ENCODE assay signal across 17 cellular contexts in genomic region chr10:111087331-111087756, GRCh38. TPM values are rescaled to one million over a fixed set of nuclear protein-coding genes. Genes with fewer than 3 reads are reported as not detected.
DNase-seq lines count a peak whose midpoint lies in the region; ATAC-seq and TF ChIP-seq lines count a peak whose summit lies in the region.
"Had no signal": no experiment of that assay in that cellular context is flagged by ENCODE, and none has a peak within 500 bp of the region (broad histone marks: within the 10 kb centered on the region; RNA-seq: fewer than 3 reads in every experiment).

No MANE protein-coding gene starts in this region.

- TF ChIP-seq CTCF in RWPE2 (IDR thresholded peaks at IDR 0.05; ENCODE audit: poor library complexity, severe bottlenecking) = no peak
- no peak for TF ChIP-seq CTCF in coronary artery (IDR thresholded peaks at IDR 0.05)
- TF ChIP-seq CTCF in vagina (IDR thresholded peaks at IDR 0.05) = no peak
- TF ChIP-seq CTCF in tibial artery (IDR thresholded peaks at IDR 0.05) = no peak

- intact Hi-C loops in vagina (cut with DNase I) (no loop called here), tibial artery (cut with DNase I; ENCODE audit: low total_unique reads) (no loop called here)

- no peak for TF ChIP-seq POLR2A in vagina (IDR thresholded peaks at IDR 0.05)

- H3K36me3 ChIP-seq in RWPE2 (ENCODE audit: low read depth) (no peaks in the 10 kb centered on the region), vagina (no peaks in the 10 kb centered on the region), tibial artery (no peaks in the 10 kb centered on the region)
- H3K36me3 ChIP-seq: BLaER1 treated with 17β-estradiol and CSF1 and Interleukin-3, amounts not matched to agents 10 nM and 100 nM had no signal

- H3K27me3 ChIP-seq in RWPE2 (ENCODE audit: insufficient read depth, poor library complexity, severe bottlenecking) (no peaks in the 10 kb centered on the region), vagina (no peaks in the 10 kb centered on the region), tibial artery (peaks cover 0 to 7% of the 10 kb centered on the region in 2 donors)
- H3K27me3 ChIP-seq: BLaER1 treated with 17β-estradiol and CSF1 and Interleukin-3, amounts not matched to agents 10 nM and 100 nM had no signal

- H3K4me1 ChIP-seq in RWPE2 (ENCODE audit: insufficient read depth, poor library complexity, severe bottlenecking) = no peaks in the 10 kb centered on the region
- no peaks in the 10 kb centered on the region for H3K4me1 ChIP-seq in vagina
- H3K4me1 ChIP-seq in tibial artery = no peaks in the 10 kb centered on the region

- H3K27ac ChIP-seq in RWPE2 (ENCODE audit: poor library complexity, severe bottlenecking) = no peak overlapping the region
- H3K27ac ChIP-seq in coronary artery = no peak overlapping the region
- H3K27ac ChIP-seq in vagina = no peak overlapping the region
- H3K27ac ChIP-seq in tibial artery = no peak overlapping the region
- H3K27ac ChIP-seq: BLaER1 treated with 17β-estradiol and CSF1 and Interleukin-3, amounts not matched to agents 10 nM and 100 nM had no signal

- DNase-seq in RWPE2 (ENCODE audit: low spot score) (peak; percentile 9), coronary artery (ENCODE audit: low spot score) (peak; percentile 55), mucosa of gallbladder (ENCODE audit: low spot score) (peak; percentile 72), vagina (ENCODE audit: extremely low spot score in 2 of 2) (peak; percentile 28 to 83), tibial artery (no peak), NCI-H128 (lab: John Stamatoyannopoulos, UW; ENCODE audit: unreplicated experiment) (no peak)
- DNase-seq: Calu3, DMS79 treated with DMSO at 0.1 percent for 48 hours, GF-D8, GOT3, H7, HFFc6 had no signal

- H3K9me3 ChIP-seq in RWPE2 (ENCODE audit: severe bottlenecking) = no peaks in the 10 kb centered on the region
- no peaks in the 10 kb centered on the region for H3K9me3 ChIP-seq in vagina
- no peaks in the 10 kb centered on the region for H3K9me3 ChIP-seq in tibial artery
- H3K9me3 ChIP-seq: BLaER1 treated with 17β-estradiol and CSF1 and Interleukin-3, amounts not matched to agents 10 nM and 100 nM had no signal

- H3K4me3 ChIP-seq in RWPE2 (ENCODE audit: severe bottlenecking) (no peak overlapping the region), coronary artery (no peak overlapping the region), vagina (no peak overlapping the region), tibial artery (no peak overlapping the region)
- H3K4me3 ChIP-seq: BLaER1 treated with 17β-estradiol and CSF1 and Interleukin-3, amounts not matched to agents 10 nM and 100 nM had no signal

- no peak for ATAC-seq in RWPE2 (ENCODE audit: low read depth)
- ATAC-seq: CD8-positive, alpha-beta T cell; HCT116 had no signal

RNA-seq across cellular contexts. Expression of gene ADRA2A, which starts 10.5 kb away (rescaled TPM):
- total RNA-seq in mucosa of gallbladder = 346 TPM
- 14.2 TPM for total RNA-seq in vagina
- total RNA-seq: A172; B cell; CD8-positive, alpha-beta T cell; HFFc6 had no signal

Comparison
In these comparisons a context has a peak if more than half of its experiments do, and no peak if none do; other contexts are left out.
1. DNase-seq: peak in RWPE2 (single experiment), coronary artery (single experiment), mucosa of gallbladder (single experiment) and vagina (2 of 2); none in tibial artery (0 of 2) and NCI-H128 (single experiment).
2. RNA of gene ADRA2A, which starts 10.5 kb away (total RNA-seq): 346 TPM in mucosa of gallbladder (single experiment); 14.2 TPM in vagina (single experiment); every median in the first group is over 10 times any median in the second.